ENCODE assay signal across 8 cellular contexts in genomic region chr12:27711312-27711682, GRCh38. TPM values are rescaled to one million over a fixed set of nuclear protein-coding genes. Genes with fewer than 3 reads are reported as not detected.
A peak's percentile ranks its signal among the peaks of the same experiment; 100 is the strongest.
DNase-seq lines count a peak whose midpoint lies in the region; ATAC-seq and TF ChIP-seq lines count a peak whose summit lies in the region.

No MANE protein-coding gene starts in this region.

- in situ Hi-C loops in G401 (cut with HindIII; ENCODE audit: low sequenced_read_pairs) = no loop called here

- peak in 1 of 8 donors; percentile 10 for ATAC-seq in heart right ventricle
- no peak for ATAC-seq in left cardiac atrium
- peak; percentile 23 for ATAC-seq in HG03175 (IDR thresholded peaks at IDR 0.05; ENCODE audit: unreplicated experiment)

- 0 to 1% methylated on average over 11 of the region's 11 CpGs for WGBS in heart right ventricle, 2 donors
- WGBS in endodermal cell (ENCODE audit: insufficient coverage in 1 of 2, insufficient read length in 1 of 2), 2 experiments = 0 to 3% methylated on average over 7 to 11 of the region's 11 CpGs

- intact Hi-C loops in heart right ventricle (cut with DNase I) (no loop called here), left cardiac atrium (cut with DNase I) (no loop called here)

- H3K27ac ChIP-seq in heart right ventricle (peak overlapping the region; percentile 36 to 90 (median 82)), SK-N-MC (peak overlapping the region; percentile 47), endodermal cell (ENCODE audit: low read depth, low read length) (peak overlapping the region; percentile 54)

- H3K9me3 ChIP-seq in heart right ventricle (no peaks in the 10 kb centered on the region), SK-N-MC (ENCODE audit: low read depth, low read length) (no peaks in the 10 kb centered on the region), endodermal cell (ENCODE audit: control insufficient read depth, low read length) (no peaks in the 10 kb centered on the region), neuron (ENCODE audit: low read length) (no peaks in the 10 kb centered on the region)

- H3K27ac Mint-ChIP-seq in endodermal cell = peak overlapping the region; percentile 90

- no peak for DNase-seq in heart right ventricle
- no peak for DNase-seq in left cardiac atrium
- DNase-seq in SK-N-MC (ENCODE audit: low read depth, low spot score) = no peak
- no peak for DNase-seq in endodermal cell
- DNase-seq in NCI-H1048 (lab: John Stamatoyannopoulos, UW) = no peak
- no peak for DNase-seq in G401 (ENCODE audit: low spot score)

- peak overlapping the region; percentile 85 for H3K4me3 Mint-ChIP-seq in endodermal cell

- H3K9ac ChIP-seq in SK-N-MC (ENCODE audit: insufficient read length) (peak overlapping the region; percentile 91), endodermal cell (ENCODE audit: extremely low read depth, low read length, poor library complexity, severe bottlenecking) (peak overlapping the region; percentile 89)

- peak overlapping the region; percentile 62 to 98 (median 87) for H3K4me3 ChIP-seq in heart right ventricle
- peak overlapping the region; percentile 99 for H3K4me3 ChIP-seq in SK-N-MC
- H3K4me3 ChIP-seq in endodermal cell (ENCODE audit: low read length) = peak overlapping the region; percentile 95
- H3K4me3 ChIP-seq in neuron (ENCODE audit: low read length) = peak overlapping the region; percentile 73

- peaks cover 13% of the 10 kb centered on the region for H3K4me1 Mint-ChIP-seq in endodermal cell

- no peaks in the 10 kb centered on the region for H3K27me3 ChIP-seq in heart right ventricle
- no peaks in the 10 kb centered on the region for H3K27me3 ChIP-seq in endodermal cell (ENCODE audit: control insufficient read depth, insufficient read depth, low read length, poor library complexity, severe bottlenecking)
- no peaks in the 10 kb centered on the region for H3K27me3 ChIP-seq in neuron (ENCODE audit: insufficient read depth, low read length)

- peaks cover 17% of the 10 kb centered on the region for H3K27me3 Mint-ChIP-seq in endodermal cell (ENCODE audit: insufficient read depth)

- H3K36me3 Mint-ChIP-seq in endodermal cell (ENCODE audit: low read depth) = peaks cover 32% of the 10 kb centered on the region

- peak overlapping the region; percentile 95 for H2AFZ ChIP-seq in neuron (ENCODE audit: low read depth, low read length)

- peaks cover 6% of the 10 kb centered on the region for H3K9me3 Mint-ChIP-seq in endodermal cell

- peaks cover 0 to 23% (median 2%) of the 10 kb centered on the region in 9 donors for H3K36me3 ChIP-seq in heart right ventricle
- peaks cover 17% of the 10 kb centered on the region; the same call in 1 of the 2 replicates for H3K36me3 ChIP-seq in SK-N-MC (ENCODE audit: insufficient read depth, low read length)
- H3K36me3 ChIP-seq in endodermal cell (ENCODE audit: control insufficient read depth, insufficient read depth, low read length) = peaks cover 1% of the 10 kb centered on the region
- peaks cover 12% of the 10 kb centered on the region for H3K36me3 ChIP-seq in neuron (ENCODE audit: insufficient read depth, low read length)

- TF ChIP-seq CTCF in heart right ventricle (IDR thresholded peaks at IDR 0.05) (no peak), endodermal cell (conservative IDR thresholded peaks at IDR 0.05) (no peak)

- H3K4me1 ChIP-seq in heart right ventricle (peaks cover 0 to 26% (median 17%) of the 10 kb centered on the region in 9 donors), endodermal cell (ENCODE audit: control insufficient read depth, insufficient read depth, low read length) (no peaks in the 10 kb centered on the region), neuron (ENCODE audit: insufficient read depth, low read length) (peaks cover 8% of the 10 kb centered on the region)

RNA-seq across cellular contexts. Expression of gene MRPS35, which starts 0.7 kb away (rescaled TPM):
- total RNA-seq in heart right ventricle = 10 to 100 TPM; 48.7 to 75.3 (median 65.3) TPM
- 10 to 100 TPM; 27.3 to 49.0 TPM for polyA plus RNA-seq in heart right ventricle
- total RNA-seq in left cardiac atrium = 10 to 100 TPM; 40.6 to 44.6 TPM
- 10 to 100 TPM; 33.7 to 62.6 TPM for total RNA-seq in endodermal cell
- 48.6 TPM for polyA plus RNA-seq in endodermal cell (2013, experiment 1 of 2)
- 44.9 TPM for polyA plus RNA-seq in endodermal cell (2013, experiment 2 of 2)
- 61.4 and 72.5 TPM in 2 replicates for total RNA-seq in G401 (2014; rRNA removed; shearing (Covaris generic))

RNA-seq across cellular contexts. Expression of gene REP15, which starts 15.1 kb away (rescaled TPM):
- total RNA-seq in heart right ventricle (10 to 100 TPM in 1 of 10 donors, 1 to 10 TPM in 9; 3.2 to 10.6 (median 5.9) TPM), left cardiac atrium (1 to 10 TPM; 3.2 to 3.5 TPM), endodermal cell (1 to 10 TPM; 2.4 to 7.6 TPM)
- 1 to 10 TPM; 4.1 to 6.7 TPM for polyA plus RNA-seq in heart right ventricle
- polyA plus RNA-seq in endodermal cell (2013, experiment 1 of 2) = 0.93 TPM
- polyA plus RNA-seq in endodermal cell (2013, experiment 2 of 2) = 0.79 TPM
- 0.54 TPM in 1 of 2 replicates, not detected in the other for total RNA-seq in G401 (2014; rRNA removed; shearing (Covaris generic))
